Comparison of ENCODE assay signal across 9 cellular contexts in the genomic region with DNA sequence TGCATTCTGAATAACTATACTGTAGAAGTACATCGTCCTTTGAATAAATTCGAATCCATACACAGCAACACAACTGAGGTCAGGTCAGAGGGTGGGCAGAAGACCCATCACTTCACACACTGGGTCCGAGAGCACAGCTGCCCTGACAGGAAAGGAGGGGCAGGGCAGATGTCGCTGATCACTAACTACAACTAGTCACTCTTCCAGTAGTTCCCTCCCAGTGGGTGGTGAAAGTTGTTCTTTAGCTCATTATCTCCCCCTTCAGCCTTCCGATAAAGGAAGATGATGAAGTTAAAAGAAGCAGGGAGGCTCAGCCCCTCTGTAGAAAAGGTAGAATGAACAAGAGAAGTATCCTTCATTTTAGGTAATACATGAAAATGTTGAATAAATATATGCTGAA.
A peak's percentile ranks its signal among the peaks of the same experiment; 100 is the strongest.
DNase-seq lines count a peak whose midpoint lies in the region; ATAC-seq and TF ChIP-seq lines count a peak whose summit lies in the region.
"Had no signal": no experiment of that assay in that cellular context is flagged by ENCODE, and none has a peak within 500 bp of the region (broad histone marks: within the 10 kb centered on the region; RNA-seq: fewer than 3 reads in every experiment).

No MANE protein-coding gene starts in this region.

- peak overlapping the region; percentile 51 to 59 for H3K27ac ChIP-seq in coronary artery
- H3K27ac ChIP-seq: cardiac muscle cell had no signal

- peak in 3 of 4 experiments; percentile 2 to 28 (median 13) for DNase-seq in activated CD4-positive, CD25-positive, alpha-beta regulatory T cell (lab: John Stamatoyannopoulos, UW)
- no peak for DNase-seq in coronary artery (ENCODE audit: low spot score)
- DNase-seq in stimulated activated CD4-positive, alpha-beta T cell treated with anti-CD3 and anti-CD28 coated beads, Interleukin-1b, Interleukin-23, amount 100 ng/mL, for 1 hour (ENCODE audit: low read depth in 2 of 2), result peak; percentile 14 to 15
- no peak for DNase-seq in OCI-M2 (lab: John Stamatoyannopoulos, UW; ENCODE audit: unreplicated experiment)
- no peak for DNase-seq in NK-92 treated with Interleukin-12 subunit alpha and Interleukin-12 subunit beta, amount 100 ng/mL, for 24 hours (lab: John Stamatoyannopoulos, UW)
- no peak for DNase-seq in NCI-H128 (lab: John Stamatoyannopoulos, UW; ENCODE audit: unreplicated experiment)

- ATAC-seq in GM19023 (IDR thresholded peaks at IDR 0.05; ENCODE audit: unreplicated experiment), result peak; percentile 46
- ATAC-seq in HG02885 (IDR thresholded peaks at IDR 0.05; ENCODE audit: poor library complexity, unreplicated experiment), result no peak

- no peak overlapping the region for H3K4me3 ChIP-seq in coronary artery
- H3K4me3 ChIP-seq: cardiac muscle cell had no signal

- TF ChIP-seq CTCF in coronary artery (IDR thresholded peaks at IDR 0.05), result no peak

Comparison
In these comparisons a context has a peak if more than half of its experiments do, and no peak if none do; other contexts are left out.
1. DNase-seq: peak in activated CD4-positive, CD25-positive, alpha-beta regulatory T cell (3 of 4) and stimulated activated CD4-positive, alpha-beta T cell treated with anti-CD3 and anti-CD28 coated beads, Interleukin-1b, Interleukin-23, amount 100 ng/mL, for 1 hour (2 of 2); none in coronary artery (single experiment), OCI-M2 (single experiment), NK-92 treated with Interleukin-12 subunit alpha and Interleukin-12 subunit beta, amount 100 ng/mL, for 24 hours (single experiment) and NCI-H128 (single experiment).